6 cellular contexts compared by ENCODE assay signal in genomic region chr2:218846963-218847362, GRCh38. TPM values are rescaled to one million over a fixed set of nuclear protein-coding genes. Genes with fewer than 3 reads are reported as not detected.
"Had no signal": no experiment of that assay in that cellular context is flagged by ENCODE, and none has a peak within 500 bp of the region (broad histone marks: within the 10 kb centered on the region; RNA-seq: fewer than 3 reads in every experiment).

No MANE protein-coding gene starts in this region.

RNA-seq across cellular contexts. Expression of gene WNT6, which starts 12.6 kb away (rescaled TPM):
- total RNA-seq: HT-29, IMR-90, NCI-H460, SJSA1 had no signal
- polyA plus RNA-seq: IMR-90 had no signal

RNA-seq across cellular contexts. Expression of gene PRKAG3, which starts 15.4 kb away (rescaled TPM):
- total RNA-seq: HT-29, IMR-90, NCI-H460, Right ventricle myocardium superior, SJSA1 had no signal
- polyA plus RNA-seq: IMR-90, SK-N-SH had no signal

RNA-seq across cellular contexts. Expression of gene WNT10A, which starts 33.7 kb away (rescaled TPM):
- total RNA-seq: IMR-90, NCI-H460, Right ventricle myocardium superior, SJSA1 had no signal
- polyA plus RNA-seq: IMR-90 had no signal
